Comparison of ENCODE assay signal across 8 cellular contexts in genomic region chr6:32894085-32895005, GRCh38. TPM values are rescaled to one million over a fixed set of nuclear protein-coding genes. Genes with fewer than 3 reads are reported as not detected.
DNase-seq lines count a peak whose midpoint lies in the region; ATAC-seq and TF ChIP-seq lines count a peak whose summit lies in the region.

No MANE protein-coding gene starts in this region.

- no peaks in the 10 kb centered on the region for H3K9me3 Mint-ChIP-seq in activated naive CD8-positive, alpha-beta T cell treated with anti-CD3 and anti-CD28 coated beads, Interleukin-2, amount 10 ng/mL, durations not matched to agents 7 days and 5 days

- POLR2A ChIA-PET in activated naive CD8-positive, alpha-beta T cell treated with anti-CD3 and anti-CD28 coated beads, Interleukin-2, amount 10 ng/mL, durations not matched to agents 7 days and 5 days (lab: Charles Lee) = interaction anchor here (0.9 to 4.2 kb wide), 20 partner anchors 10 to 182 kb away, joined by 3 to 113 read pairs (median 6); partner anchors contain the start of genes BRD2, HLA-DMA, HLA-DMB and HLA-DPB1

- WGBS in tibial nerve, 2 donors = 1% methylated on average over 40 to 42 of the region's 61 CpGs

- TF ChIP-seq CTCF in cardiac muscle cell (IDR thresholded peaks at IDR 0.05; ENCODE audit: low read depth, low read length) = no peak
- no peak for TF ChIP-seq CTCF in parathyroid adenoma (IDR thresholded peaks at IDR 0.05)
- peak in 1 of 5 experiments; percentile 27 for TF ChIP-seq CTCF in tibial nerve (IDR thresholded peaks at IDR 0.05)

- peaks cover 28% of the 10 kb centered on the region for H3K4me1 Mint-ChIP-seq in activated naive CD8-positive, alpha-beta T cell treated with anti-CD3 and anti-CD28 coated beads, Interleukin-2, amount 10 ng/mL, durations not matched to agents 7 days and 5 days

- H3K27ac ChIP-seq in cardiac muscle cell (peak overlapping the region; percentile 89), parathyroid adenoma (peak overlapping the region; percentile 68), tibial nerve (peak overlapping the region; percentile 82 to 96 (median 90))

- H3K27me3 ChIP-seq in cardiac muscle cell (peaks cover under 1% of the 10 kb centered on the region), parathyroid adenoma (ENCODE audit: control insufficient read depth, insufficient read depth, low read length) (no peaks in the 10 kb centered on the region), tibial nerve (no peaks in the 10 kb centered on the region)

- H3K4me3 ChIP-seq in cardiac muscle cell (peak overlapping the region; percentile 60), parathyroid adenoma (ENCODE audit: low read depth, low read length) (peak overlapping the region; percentile 82), tibial nerve (peak overlapping the region; percentile 57 to 87 (median 66))

- H3K36me3 Mint-ChIP-seq in activated naive CD8-positive, alpha-beta T cell treated with anti-CD3 and anti-CD28 coated beads, Interleukin-2, amount 10 ng/mL, durations not matched to agents 7 days and 5 days = peaks cover 20% of the 10 kb centered on the region

- H3K36me3 ChIP-seq in cardiac muscle cell (no peaks in the 10 kb centered on the region), parathyroid adenoma (ENCODE audit: control insufficient read depth, insufficient read depth, low read length) (no peaks in the 10 kb centered on the region), tibial nerve (no peaks in the 10 kb centered on the region)

- H2AFZ ChIP-seq in parathyroid adenoma = peak overlapping the region; percentile 95

- peak overlapping the region; percentile 31 for H3K9ac ChIP-seq in parathyroid adenoma

- peak overlapping the region; percentile 99 for H3K4me3 Mint-ChIP-seq in activated naive CD8-positive, alpha-beta T cell treated with anti-CD3 and anti-CD28 coated beads, Interleukin-2, amount 10 ng/mL, durations not matched to agents 7 days and 5 days

- H3K27ac Mint-ChIP-seq in activated naive CD8-positive, alpha-beta T cell treated with anti-CD3 and anti-CD28 coated beads, Interleukin-2, amount 10 ng/mL, durations not matched to agents 7 days and 5 days = peak overlapping the region; percentile 96

- H3K4me2 ChIP-seq in parathyroid adenoma (ENCODE audit: low read length) = peak overlapping the region; percentile 79

- H3K4me1 ChIP-seq in cardiac muscle cell (ENCODE audit: low read depth) (no peaks in the 10 kb centered on the region), parathyroid adenoma (no peaks in the 10 kb centered on the region), tibial nerve (peaks cover 3 to 22% (median 11%) of the 10 kb centered on the region in 4 donors)

- TF ChIP-seq EP300 in tibial nerve (IDR thresholded peaks at IDR 0.05) = peak in 1 of 2 donors; percentile 89

- ATAC-seq in HG02642 (IDR thresholded peaks at IDR 0.05; ENCODE audit: poor library complexity, unreplicated experiment) = peak; percentile 95
- peak; percentile 99 for ATAC-seq in activated naive CD8-positive, alpha-beta T cell treated with anti-CD3 and anti-CD28 coated beads, Interleukin-2, amount 10 ng/mL, durations not matched to agents 7 days and 5 days (ENCODE audit: low read depth)

- TF ChIP-seq POLR2A in GM10847 (IDR thresholded peaks at IDR 0.05; ENCODE audit: extremely low read depth, insufficient read length) = peak; percentile 80
- TF ChIP-seq POLR2A in tibial nerve (IDR thresholded peaks at IDR 0.05) = peak; percentile 75 to 82

- DNase-seq in NCI-H1105 (lab: John Stamatoyannopoulos, UW) = peak; percentile 96
- peak; percentile 78 for DNase-seq in SKM-1 (lab: John Stamatoyannopoulos, UW; ENCODE audit: unreplicated experiment)
- peak; percentile 96 for DNase-seq in activated naive CD8-positive, alpha-beta T cell treated with anti-CD3 and anti-CD28 coated beads, Interleukin-2, amount 10 ng/mL, durations not matched to agents 7 days and 5 days
- peak; percentile 93 to 94 for DNase-seq in cardiac muscle cell (ENCODE audit: low read depth in 1 of 2, low spot score in 1 of 2)
- DNase-seq in tibial nerve (ENCODE audit: low spot score in 2 of 2) = peak; percentile 88 to 98

- no peaks in the 10 kb centered on the region for H3K79me2 ChIP-seq in parathyroid adenoma

- no peaks in the 10 kb centered on the region for H3K9me3 ChIP-seq in cardiac muscle cell (ENCODE audit: low read depth)
- no peaks in the 10 kb centered on the region for H3K9me3 ChIP-seq in parathyroid adenoma (ENCODE audit: control insufficient read depth, low read length)
- H3K9me3 ChIP-seq in tibial nerve = no peaks in the 10 kb centered on the region

- H3K27me3 Mint-ChIP-seq in activated naive CD8-positive, alpha-beta T cell treated with anti-CD3 and anti-CD28 coated beads, Interleukin-2, amount 10 ng/mL, durations not matched to agents 7 days and 5 days = no peaks in the 10 kb centered on the region

RNA-seq across cellular contexts. Expression of gene PSMB9, which starts 40.4 kb away (rescaled TPM):
- total RNA-seq in activated naive CD8-positive, alpha-beta T cell treated with anti-CD3 and anti-CD28 coated beads, Interleukin-2, amount 10 ng/mL, durations not matched to agents 7 days and 5 days = 100 to 1,000 TPM; 353 to 356 TPM
- total RNA-seq in cardiac muscle cell = 2.0 and 4.5 TPM in 2 replicates
- polyA plus RNA-seq in cardiac muscle cell = 5.9 and 11.0 TPM in 2 replicates
- total RNA-seq in tibial nerve = 10 to 100 TPM; 18.4 to 34.3 (median 20.0) TPM

RNA-seq across cellular contexts. Expression of gene TAP1, which starts 40.8 kb away (rescaled TPM):
- total RNA-seq in activated naive CD8-positive, alpha-beta T cell treated with anti-CD3 and anti-CD28 coated beads, Interleukin-2, amount 10 ng/mL, durations not matched to agents 7 days and 5 days = 100 to 1,000 TPM; 315 to 323 TPM
- 6.8 and 11.6 TPM in 2 replicates for total RNA-seq in cardiac muscle cell
- 11.2 and 12.6 TPM in 2 replicates for polyA plus RNA-seq in cardiac muscle cell
- 10 to 100 TPM; 27.2 to 45.9 (median 34.4) TPM for total RNA-seq in tibial nerve

RNA-seq across cellular contexts. Expression of gene HLA-DMB, which starts 46.5 kb away (rescaled TPM):
- 10 to 100 TPM; 14.0 to 14.7 TPM for total RNA-seq in activated naive CD8-positive, alpha-beta T cell treated with anti-CD3 and anti-CD28 coated beads, Interleukin-2, amount 10 ng/mL, durations not matched to agents 7 days and 5 days
- total RNA-seq in cardiac muscle cell (not detected in 2 replicates), tibial nerve (10 to 100 TPM; 15.7 to 85.0 (median 25.5) TPM)
- not detected in 2 replicates for polyA plus RNA-seq in cardiac muscle cell

RNA-seq across cellular contexts. Expression of gene PSMB8, which starts 50.5 kb away (rescaled TPM):
- total RNA-seq in activated naive CD8-positive, alpha-beta T cell treated with anti-CD3 and anti-CD28 coated beads, Interleukin-2, amount 10 ng/mL, durations not matched to agents 7 days and 5 days = 100 to 1,000 TPM; 308 to 327 TPM
- total RNA-seq in cardiac muscle cell (0.21 and 0.42 TPM in 2 replicates), tibial nerve (10 to 100 TPM; 16.3 to 39.0 (median 28.4) TPM)
- polyA plus RNA-seq in cardiac muscle cell = 0.57 and 0.66 TPM in 2 replicates

RNA-seq across cellular contexts. Expression of gene TAP2, which starts 55.8 kb away (rescaled TPM):
- total RNA-seq in activated naive CD8-positive, alpha-beta T cell treated with anti-CD3 and anti-CD28 coated beads, Interleukin-2, amount 10 ng/mL, durations not matched to agents 7 days and 5 days = 100 to 1,000 TPM; 209 to 210 TPM
- 2.6 and 5.1 TPM in 2 replicates for total RNA-seq in cardiac muscle cell
- 2.1 and 2.5 TPM in 2 replicates for polyA plus RNA-seq in cardiac muscle cell
- 10 to 100 TPM; 14.1 to 21.9 (median 19.8) TPM for total RNA-seq in tibial nerve

Comparison
In these comparisons a context has a peak if more than half of its experiments do, and no peak if none do; other contexts are left out.
1. Peak in every context shown above with its lines: DNase-seq, ATAC-seq, H3K4me3 ChIP-seq and H3K27ac ChIP-seq.
2. RNA of gene PSMB9, which starts 40.4 kb away (total RNA-seq): 353 to 356 TPM in activated naive CD8-positive, alpha-beta T cell treated with anti-CD3 and anti-CD28 coated beads, Interleukin-2, amount 10 ng/mL, durations not matched to agents 7 days and 5 days; 18.4 to 34.3 TPM in tibial nerve and 2.0 to 4.5 TPM in cardiac muscle cell; every median in the first group is over 10 times any median in the second.
3. RNA of gene TAP1, which starts 40.8 kb away (total RNA-seq): 315 to 323 TPM in activated naive CD8-positive, alpha-beta T cell treated with anti-CD3 and anti-CD28 coated beads, Interleukin-2, amount 10 ng/mL, durations not matched to agents 7 days and 5 days; 27.2 to 45.9 TPM in tibial nerve and 6.8 to 11.6 TPM in cardiac muscle cell; every median in the first group is over 4 times any median in the second.
4. RNA of gene HLA-DMB, which starts 46.5 kb away (total RNA-seq): 15.7 to 85.0 TPM in tibial nerve and 14.0 to 14.7 TPM in activated naive CD8-positive, alpha-beta T cell treated with anti-CD3 and anti-CD28 coated beads, Interleukin-2, amount 10 ng/mL, durations not matched to agents 7 days and 5 days; not detected in cardiac muscle cell; every median in the first group is over 10 times any median in the second.